In the genomic region with DNA sequence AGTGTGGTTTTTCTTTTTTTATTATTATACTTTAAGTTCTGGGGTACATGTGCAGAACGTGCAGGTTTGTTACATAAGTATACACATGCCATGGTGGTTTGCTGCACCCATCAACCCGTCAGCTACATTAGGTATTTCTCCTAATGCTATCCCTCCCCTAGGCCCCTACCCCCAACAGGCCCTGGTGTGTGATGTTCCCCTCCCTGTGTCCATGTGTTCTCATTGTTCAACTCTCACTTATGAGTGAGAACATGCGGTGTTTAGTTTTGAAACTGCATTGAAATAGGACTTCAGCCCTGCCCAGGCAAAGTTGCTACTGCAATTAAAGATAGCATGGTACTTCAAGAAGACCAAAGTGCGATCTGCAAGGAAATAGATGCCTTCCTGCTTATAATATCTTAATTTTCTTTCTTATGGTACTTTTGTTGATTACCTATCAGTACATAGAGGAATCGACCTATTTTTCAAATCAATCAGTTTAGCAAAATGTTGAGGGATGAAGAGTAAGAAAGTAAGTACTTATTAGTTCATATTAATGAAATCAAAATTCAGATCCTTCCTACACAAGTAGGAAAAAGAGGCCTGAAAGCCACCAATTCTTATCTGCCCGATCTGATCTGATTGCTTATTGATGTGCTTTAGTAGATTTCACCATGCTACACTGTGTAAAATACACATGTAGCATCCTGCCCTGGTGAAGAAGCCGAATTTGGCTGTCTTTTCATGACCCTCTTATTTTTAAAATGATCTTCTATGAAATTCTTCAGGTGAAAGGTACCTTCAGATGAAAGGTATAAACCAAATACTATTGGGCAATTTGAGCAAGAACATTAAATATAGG, we compare ENCODE assay signal across 10 cellular contexts. TPM values are rescaled to one million over a fixed set of nuclear protein-coding genes. Genes with fewer than 3 reads are reported as not detected.
A peak's percentile ranks its signal among the peaks of the same experiment; 100 is the strongest.
DNase-seq lines count a peak whose midpoint lies in the region; ATAC-seq and TF ChIP-seq lines count a peak whose summit lies in the region.
"Had no signal": no experiment of that assay in that cellular context is flagged by ENCODE, and none has a peak within 500 bp of the region (broad histone marks: within the 10 kb centered on the region; RNA-seq: fewer than 3 reads in every experiment).

No MANE protein-coding gene starts in this region.

- no peaks in the 10 kb centered on the region for H3K9me3 Mint-ChIP-seq in chondrocyte (ENCODE audit: low read depth)
- H3K9me3 Mint-ChIP-seq in CD4-positive, alpha-beta T cell = no peaks in the 10 kb centered on the region

- H3K36me3 ChIP-seq in ACC112 (ENCODE audit: insufficient read depth, low read length) (no peaks in the 10 kb centered on the region), HUES64 (ENCODE audit: insufficient read depth, low read length) (peaks cover 2% of the 10 kb centered on the region), mesodermal cell (ENCODE audit: control insufficient read depth, insufficient read depth, low read length) (no peaks in the 10 kb centered on the region)

- DNase-seq in chondrocyte (ENCODE audit: low spot score) (no peak), posterior vena cava (ENCODE audit: low spot score) (no peak), NCI-H2081 treated with DMSO at 0.1 percent for 48 hours (lab: John Stamatoyannopoulos, UW) (no peak)
- DNase-seq in CD4-positive, alpha-beta T cell = no peak
- DNase-seq: COR-L47, NCI-H2171 had no signal

- H3K4me1 ChIP-seq in ACC112 (ENCODE audit: control insufficient read depth, insufficient read depth, low read length, unreplicated experiment) = peaks cover 3% of the 10 kb centered on the region
- H3K4me1 ChIP-seq in HUES64 (ENCODE audit: insufficient read depth, low read length) = no peaks in the 10 kb centered on the region
- H3K4me1 ChIP-seq in mesodermal cell (ENCODE audit: control insufficient read depth, insufficient read depth, low read length, poor library complexity, severe bottlenecking) = no peaks in the 10 kb centered on the region

- H3K36me3 Mint-ChIP-seq in chondrocyte (ENCODE audit: low read depth) = no peaks in the 10 kb centered on the region
- H3K36me3 Mint-ChIP-seq in CD4-positive, alpha-beta T cell (ENCODE audit: low read depth) = peaks cover 8% of the 10 kb centered on the region

- no peaks in the 10 kb centered on the region for H3K27me3 Mint-ChIP-seq in chondrocyte (ENCODE audit: low read depth)
- no peaks in the 10 kb centered on the region for H3K27me3 Mint-ChIP-seq in CD4-positive, alpha-beta T cell

- H3K27ac Mint-ChIP-seq in chondrocyte (ENCODE audit: unreplicated experiment) = peak overlapping the region; percentile 18
- H3K27ac Mint-ChIP-seq in CD4-positive, alpha-beta T cell = no peak overlapping the region

- H3K27ac ChIP-seq in ACC112 (ENCODE audit: low read depth, low read length) (no peak overlapping the region), HUES64 (ENCODE audit: low read depth, low read length) (no peak overlapping the region), mesodermal cell (ENCODE audit: low read depth, low read length, severe bottlenecking) (no peak overlapping the region)
- H3K27ac ChIP-seq in CD4-positive, alpha-beta T cell (ENCODE audit: low read depth, low read length) = no peak overlapping the region

- H3K4me1 Mint-ChIP-seq in chondrocyte (ENCODE audit: low read depth) = no peaks in the 10 kb centered on the region
- H3K4me1 Mint-ChIP-seq in CD4-positive, alpha-beta T cell (ENCODE audit: low read depth) = peaks cover 23% of the 10 kb centered on the region

- H3K4me3 ChIP-seq in ACC112 (ENCODE audit: low read depth, low read length) (peak overlapping the region; percentile 86), HUES64 (ENCODE audit: low read length) (peak overlapping the region; percentile 71), mesodermal cell (ENCODE audit: extremely low read depth, insufficient read depth, low read length, poor library complexity, severe bottlenecking) (peak overlapping the region; percentile 88)

- peak overlapping the region; percentile 26 for H3K4me3 Mint-ChIP-seq in chondrocyte (ENCODE audit: unreplicated experiment)
- no peak overlapping the region for H3K4me3 Mint-ChIP-seq in CD4-positive, alpha-beta T cell

- no peak for TF ChIP-seq CTCF in chondrocyte (IDR thresholded peaks at IDR 0.05)
- TF ChIP-seq CTCF in CD4-positive, alpha-beta T cell (IDR thresholded peaks at IDR 0.05) = no peak

- no peak for ATAC-seq in CD4-positive, alpha-beta T cell (ENCODE audit: poor library complexity)
- no peak for ATAC-seq in HG03139 (IDR thresholded peaks at IDR 0.05; ENCODE audit: unreplicated experiment)

- H3K27me3 ChIP-seq in ACC112 (ENCODE audit: insufficient read depth, low read length) (no peaks in the 10 kb centered on the region), HUES64 (ENCODE audit: insufficient read depth, low read length) (no peaks in the 10 kb centered on the region)
- H3K27me3 ChIP-seq in CD4-positive, alpha-beta T cell (ENCODE audit: control insufficient read depth, insufficient read depth, low read length) = no peaks in the 10 kb centered on the region

- no peak overlapping the region for H2AFZ ChIP-seq in ACC112 (ENCODE audit: low read length, unreplicated experiment)

- POLR2A ChIA-PET in CD4-positive, alpha-beta T cell (lab: Charles Lee) = interaction anchor here (1.7 kb wide), 1 partner anchor 91 kb away, joined by 6 read pairs; the partner anchor contains the start of gene AMDHD1

- WGBS in HUES64 = 93% methylated on average over 5 of the region's 7 CpGs
- 70 to 80% methylated on average over 1 to 2 of the region's 7 CpGs for WGBS in mesodermal cell (ENCODE audit: insufficient coverage in 2 of 2), 2 experiments

- H3K79me2 ChIP-seq in ACC112 (ENCODE audit: control insufficient read depth, insufficient read depth, low read length, unreplicated experiment) = peaks cover 32% of the 10 kb centered on the region

- H3K9me3 ChIP-seq in HUES64 (ENCODE audit: insufficient read depth, low read depth, low read length) (no peaks in the 10 kb centered on the region), mesodermal cell (ENCODE audit: control insufficient read depth, low read length) (no peaks in the 10 kb centered on the region)
- no peaks in the 10 kb centered on the region for H3K9me3 ChIP-seq in CD4-positive, alpha-beta T cell (ENCODE audit: control insufficient read depth, low read length)

- intact Hi-C loops in posterior vena cava (cut with DNase I) = no loop called here
- intact Hi-C loops in CD4-positive, alpha-beta T cell (cut with DNase I, micrococcal nuclease) = loop anchor here in 1 of 2 experiments (2.0 to 10.0 kb wide), 6 partner anchors 91 to 1579 kb away; partner anchors contain the start of genes AMDHD1, CCDC38, CEP83 and NDUFA12

- H3K9ac ChIP-seq in HUES64 (ENCODE audit: low read depth, low read length) = no peak overlapping the region

- CTCF ChIA-PET in CD4-positive, alpha-beta T cell (lab: Charles Lee) = interaction anchor here (0.8 kb wide), 1 partner anchor 35 kb away, joined by 3 read pairs; no protein-coding TSS in a partner anchor

RNA-seq across cellular contexts. Expression of gene LTA4H, which starts 1.6 kb away (rescaled TPM):
- polyA plus RNA-seq in HUES64 (2013, experiment 1 of 2) = 97.1 TPM
- polyA plus RNA-seq in HUES64 (2013, experiment 2 of 2) = 118 TPM
- 52.7 to 59.7 TPM (median 55.0 TPM) in 3 replicates for total RNA-seq in chondrocyte
- polyA plus RNA-seq in mesodermal cell (2013, experiment 1 of 2) = 83.4 TPM
- 85.1 TPM for polyA plus RNA-seq in mesodermal cell (2013, experiment 2 of 2)
- total RNA-seq in posterior vena cava = 10 to 100 TPM; 38.2 to 38.4 TPM
- total RNA-seq in CD4-positive, alpha-beta T cell = 10 to 100 TPM; 43.0 to 44.0 TPM

RNA-seq across cellular contexts. Expression of gene HAL, which starts 37.6 kb away (rescaled TPM):
- 0.05 TPM for polyA plus RNA-seq in HUES64 (2013, experiment 1 of 2)
- not detected for polyA plus RNA-seq in HUES64 (2013, experiment 2 of 2)
- total RNA-seq in chondrocyte (0.10 to 0.92 TPM (median 0.28 TPM) in 3 replicates), posterior vena cava (1 to 10 TPM in 1 of 2 donors, under 1 TPM in 1; 0.29 to 1.2 TPM)
- polyA plus RNA-seq in mesodermal cell (2013, experiment 1 of 2) = not detected
- polyA plus RNA-seq in mesodermal cell (2013, experiment 2 of 2) = not detected
- under 1 TPM; 0.25 to 0.95 TPM for total RNA-seq in CD4-positive, alpha-beta T cell
